ENCODE assay signal across 8 cellular contexts in the genomic region with DNA sequence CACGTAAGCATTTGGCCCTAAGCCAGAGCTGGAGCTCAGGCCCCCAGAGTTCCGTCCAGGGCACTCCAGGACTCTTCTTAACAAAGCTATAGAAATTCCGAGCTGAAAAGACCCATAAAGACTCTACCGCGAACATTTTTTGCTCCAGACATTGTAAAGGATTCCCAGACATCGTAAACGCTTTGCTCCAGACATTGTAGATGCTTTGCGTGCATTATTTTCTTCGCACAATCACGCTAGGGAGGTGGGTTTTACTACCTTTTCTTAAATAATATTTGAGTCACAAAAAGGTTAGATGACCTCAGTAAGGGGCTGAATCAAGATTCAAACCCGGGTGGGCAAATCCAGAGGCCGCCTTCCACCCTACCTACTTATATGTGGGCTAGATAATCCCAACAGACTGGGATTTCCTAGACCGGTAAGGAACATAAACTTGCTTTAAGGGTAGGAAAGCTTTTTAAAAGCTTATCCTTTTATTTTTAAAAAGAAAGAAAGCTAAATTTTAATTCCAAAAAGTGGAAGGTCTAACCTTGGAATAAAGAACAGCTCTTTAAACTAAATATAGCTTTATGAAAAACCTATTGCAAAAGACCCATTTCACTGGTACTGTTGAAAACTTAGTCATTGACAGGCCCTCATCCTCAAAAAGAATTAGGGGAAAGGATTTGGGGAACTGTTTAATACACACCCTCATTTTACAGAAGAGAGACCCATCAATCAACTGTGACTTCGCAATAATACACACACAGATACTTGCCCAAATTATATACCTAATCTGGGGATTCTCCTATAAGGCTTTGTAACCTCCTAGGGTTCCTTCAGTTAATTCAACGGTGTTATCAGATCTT. TPM values are rescaled to one million over a fixed set of nuclear protein-coding genes. Genes with fewer than 3 reads are reported as not detected.
DNase-seq lines count a peak whose midpoint lies in the region; ATAC-seq and TF ChIP-seq lines count a peak whose summit lies in the region.

No MANE protein-coding gene starts in this region.

- no peak for DNase-seq in BJ (ENCODE audit: low read depth)
- DNase-seq in iris pigment epithelial cell (ENCODE audit: low read depth), result peak; percentile 58
- DNase-seq in mesenteric fat pad (ENCODE audit: low spot score), result no peak

- H3K36me3 ChIP-seq in BJ (ENCODE audit: control insufficient read depth, insufficient read depth, low read length), result peaks cover 6% of the 10 kb centered on the region

- peak overlapping the region; percentile 87 to 99 (median 90) for H3K27ac Mint-ChIP-seq in IgD-negative memory B cell

- H3K4me3 ChIP-seq in BJ (ENCODE audit: low read depth, low read length), result peak overlapping the region; percentile 92

- no peaks in the 10 kb centered on the region for H3K9me3 Mint-ChIP-seq in IgD-negative memory B cell

- no peaks in the 10 kb centered on the region for H3K27me3 ChIP-seq in BJ (ENCODE audit: control insufficient read depth, insufficient read depth, low read length)

- no peak for ATAC-seq in HG03196 (IDR thresholded peaks at IDR 0.05; ENCODE audit: unreplicated experiment)
- ATAC-seq in HG02759 (IDR thresholded peaks at IDR 0.05; ENCODE audit: unreplicated experiment), result no peak

- POLR2A ChIA-PET in BJ (lab: Charles Lee), result interaction anchor here (1.4 kb wide), 1 partner anchor 12 kb away, joined by 6 read pairs; no protein-coding TSS in a partner anchor

- 11 to 12% (median 12%) methylated on average over 15 of the region's 15 CpGs for WGBS in adipose tissue, 3 donors

- no peaks in the 10 kb centered on the region for H3K27me3 Mint-ChIP-seq in IgD-negative memory B cell

- peaks cover 63 to 69% (median 68%) of the 10 kb centered on the region in 3 donors for H3K4me1 Mint-ChIP-seq in IgD-negative memory B cell

- no peak for TF ChIP-seq CTCF in BJ (IDR thresholded peaks at IDR 0.05; ENCODE audit: insufficient read depth, low read depth, low read length)

- peaks cover 9% of the 10 kb centered on the region for H3K36me3 Mint-ChIP-seq in IgD-negative memory B cell

- H3K27ac ChIP-seq in adipose tissue (ENCODE audit: low read depth, low read length) (peak overlapping the region; percentile 80), temporal lobe (ENCODE audit: low read depth, low read length) (peak overlapping the region; percentile 96)

- peak overlapping the region; percentile 86 to 96 (median 94) for H3K4me3 Mint-ChIP-seq in IgD-negative memory B cell

- CTCF ChIA-PET in BJ (lab: Yijun Ruan, JAX), result interaction anchor here (0.7 to 3.4 kb wide), 13 partner anchors 9 to 84 kb away, joined by 3 to 14 read pairs (median 4); no protein-coding TSS in a partner anchor

RNA-seq across cellular contexts. Expression of gene TNIP1, which starts 0.8 kb away (rescaled TPM):
- polyA plus RNA-seq in BJ (2011; rRNA removed) (54.5 and 80.8 TPM in 2 replicates), IgD-negative memory B cell (78.3 TPM), adipose tissue (100 to 1,000 TPM in 1 of 3 donors, 10 to 100 TPM in 2; 62.7 to 264 (median 97.5) TPM)
- 60.9 and 76.3 TPM in 2 replicates for polyA minus RNA-seq in BJ (2011; rRNA and poly(A)+ RNA removed)
- total RNA-seq in temporal lobe (17.9 TPM), mesenteric fat pad (285 TPM)
